ENCODE assay signal across 11 cellular contexts in genomic region chr5:136081192-136081591, GRCh38. TPM values are rescaled to one million over a fixed set of nuclear protein-coding genes. Genes with fewer than 3 reads are reported as not detected.
DNase-seq lines count a peak whose midpoint lies in the region; ATAC-seq and TF ChIP-seq lines count a peak whose summit lies in the region.
"Had no signal": no experiment of that assay in that cellular context is flagged by ENCODE, and none has a peak within 500 bp of the region (broad histone marks: within the 10 kb centered on the region; RNA-seq: fewer than 3 reads in every experiment).

No MANE protein-coding gene starts in this region.

- ATAC-seq in gastroesophageal sphincter, result no peak
- no peak for ATAC-seq in gastrocnemius medialis

- intact Hi-C loops in gastrocnemius medialis (cut with DNase I; ENCODE audit: low total_unique reads) (loop anchor here (5.0 kb wide), 2 partner anchors 91 to 194 kb away; no protein-coding TSS in a partner anchor), A673 (cut with micrococcal nuclease; ENCODE audit: unreplicated experiment) (loop anchor here (5.0 kb wide), 1 partner anchor 134 kb away; no protein-coding TSS in a partner anchor)

- peak overlapping the region; percentile 51 for H3K9ac ChIP-seq in SU-DHL-6 (ENCODE audit: low read length)

- H3K27me3 ChIP-seq in SU-DHL-6 (ENCODE audit: low read length), result no peaks in the 10 kb centered on the region
- no peaks in the 10 kb centered on the region for H3K27me3 ChIP-seq in gastroesophageal sphincter
- H3K27me3 ChIP-seq in gastrocnemius medialis, result no peaks in the 10 kb centered on the region
- H3K27me3 ChIP-seq in A673 (replicated peaks; ENCODE audit: insufficient read depth, low read depth, low read length, poor library complexity), result peaks cover 9% of the 10 kb centered on the region
- H3K27me3 ChIP-seq: testis had no signal

- peak overlapping the region; percentile 58 for H3K4me2 ChIP-seq in SU-DHL-6 (ENCODE audit: low read depth, low read length, poor library complexity, severe bottlenecking)

- H2AFZ ChIP-seq in SU-DHL-6 (ENCODE audit: low read depth, low read length, severe bottlenecking), result peak overlapping the region; percentile 44

- H3K4me1 ChIP-seq in gastroesophageal sphincter, result peaks cover 0 to 33% (median 0%) of the 10 kb centered on the region in 3 donors
- peaks cover 0 to 5% of the 10 kb centered on the region in 2 donors for H3K4me1 ChIP-seq in gastrocnemius medialis
- H3K4me1 ChIP-seq in A673 (ENCODE audit: insufficient read depth, low read length, poor library complexity, severe bottlenecking), result no peaks in the 10 kb centered on the region
- H3K4me1 ChIP-seq: testis had no signal

- no peaks in the 10 kb centered on the region for H4K20me1 ChIP-seq in SU-DHL-6 (ENCODE audit: low read depth, low read length)

- no peak for TF ChIP-seq CTCF in GM12865 (IDR thresholded peaks at IDR 0.05; ENCODE audit: insufficient read depth, low read depth, low read length, missing control alignments)
- no peak for TF ChIP-seq CTCF in SU-DHL-6 (IDR thresholded peaks at IDR 0.05; ENCODE audit: insufficient read depth, low read length, poor library complexity, severe bottlenecking)
- TF ChIP-seq CTCF in gastroesophageal sphincter (IDR thresholded peaks at IDR 0.05), result no peak
- TF ChIP-seq CTCF in gastrocnemius medialis (IDR thresholded peaks at IDR 0.05 in 4 of 5, conservative IDR thresholded peaks at IDR 0.05 in 1 of 5), result no peak
- no peak for TF ChIP-seq CTCF in A673 (conservative IDR thresholded peaks at IDR 0.05; ENCODE audit: low read depth, low read length)

- no peaks in the 10 kb centered on the region for H3K79me2 ChIP-seq in SU-DHL-6 (ENCODE audit: insufficient read depth, low read length)

- H3F3A ChIP-seq in SU-DHL-6 (ENCODE audit: insufficient read depth), result peaks cover 9% of the 10 kb centered on the region

- CTCF ChIA-PET in A673 (lab: Charles Lee), result no interaction called here

- DNase-seq in GM12865 (ENCODE audit: low read depth) (no peak), gastrocnemius medialis (no peak), A673 (ENCODE audit: low spot score) (no peak), middle frontal gyrus (ENCODE audit: extremely low spot score, low spot score) (no peak), NCI-H128 (lab: John Stamatoyannopoulos, UW; ENCODE audit: unreplicated experiment) (no peak)
- DNase-seq in activated CD4-positive, alpha-beta T cell treated with anti-CD3 and anti-CD28 coated beads for 1 hour, result no peak
- DNase-seq: NCI-H1105 had no signal

- H3K4me3 ChIP-seq in GM12865 (ENCODE audit: low read depth, low read length) (peak overlapping the region; percentile 56), SU-DHL-6 (ENCODE audit: insufficient read depth, low read length, poor library complexity, severe bottlenecking) (no peak overlapping the region), gastroesophageal sphincter (peak overlapping the region in 1 of 2 donors; percentile 44), gastrocnemius medialis (peak overlapping the region in 1 of 4 donors; percentile 9), A673 (ENCODE audit: low read depth, low read length, poor library complexity, severe bottlenecking) (no peak overlapping the region)

- 86 to 100% methylated on average over 2 of the region's 2 CpGs for WGBS in gastroesophageal sphincter (ENCODE audit: low coverage in 1 of 2), 2 donors

- no peaks in the 10 kb centered on the region for H3K9me3 ChIP-seq in SU-DHL-6 (ENCODE audit: insufficient read depth, low read length)
- H3K9me3 ChIP-seq in gastroesophageal sphincter, result no peaks in the 10 kb centered on the region
- no peaks in the 10 kb centered on the region for H3K9me3 ChIP-seq in gastrocnemius medialis
- H3K9me3 ChIP-seq in A673 (ENCODE audit: low read depth, low read length, poor library complexity, severe bottlenecking), result no peaks in the 10 kb centered on the region
- H3K9me3 ChIP-seq: testis had no signal

- TF ChIP-seq POLR2A in gastroesophageal sphincter (IDR thresholded peaks at IDR 0.05), result no peak
- TF ChIP-seq POLR2A in gastrocnemius medialis (IDR thresholded peaks at IDR 0.05), result no peak

- in situ Hi-C loops in gastrocnemius medialis (cut with MboI; ENCODE audit: low sequenced_read_pairs in 4 of 4), result loop anchor here in 3 of 4 donors (5.0 to 10.0 kb wide), 3 partner anchors 126 to 196 kb away; partner anchors contain the start of gene LECT2 (in 1 of the 3)

- H3K9me2 ChIP-seq in SU-DHL-6 (replicated peaks; ENCODE audit: insufficient read depth, low read length), result no peaks in the 10 kb centered on the region

- H3K27ac ChIP-seq in SU-DHL-6 (ENCODE audit: low read depth, low read length), result peak overlapping the region; percentile 65
- peak overlapping the region; percentile 77 to 84 (median 80) for H3K27ac ChIP-seq in gastroesophageal sphincter
- peak overlapping the region; percentile 12 to 62 (median 56) for H3K27ac ChIP-seq in gastrocnemius medialis
- no peak overlapping the region for H3K27ac ChIP-seq in A673 (ENCODE audit: low read depth, low read length, poor library complexity, severe bottlenecking)

- BruUV-seq in A673 (replicated peaks; lab: Mats Ljungman, UMichigan), result no TSS peak

- H3K36me3 ChIP-seq in SU-DHL-6 (ENCODE audit: low read length) (no peaks in the 10 kb centered on the region), gastroesophageal sphincter (no peaks in the 10 kb centered on the region), gastrocnemius medialis (no peaks in the 10 kb centered on the region), A673 (ENCODE audit: insufficient read depth, low read length, poor library complexity, severe bottlenecking) (no peaks in the 10 kb centered on the region)

- POLR2A ChIA-PET in A673 (lab: Charles Lee; ENCODE audit: low non-redundant PET), result no interaction called here

- TF ChIP-seq EP300 in gastroesophageal sphincter (IDR thresholded peaks at IDR 0.05), result no peak

RNA-seq across cellular contexts. Expression of gene SMAD5, which starts 51.5 kb away (rescaled TPM):
- total RNA-seq in gastroesophageal sphincter (10 to 100 TPM; 35.6 to 62.7 (median 51.7) TPM), gastrocnemius medialis (10 to 100 TPM; 25.6 to 50.1 (median 32.0) TPM), A673 (2021) (72.0 and 73.0 TPM in 2 replicates)

RNA-seq across cellular contexts. Expression of gene TGFBI, which starts 52.4 kb away (rescaled TPM):
- 100 to 1,000 TPM in 3 of 4 donors, 10 to 100 TPM in 1; 29.0 to 159 (median 112) TPM for total RNA-seq in gastroesophageal sphincter
- 10 to 100 TPM; 38.4 to 48.0 (median 40.0) TPM for total RNA-seq in gastrocnemius medialis
- 108 and 115 TPM in 2 replicates for total RNA-seq in A673 (2021)
- total RNA-seq: activated CD4-positive, alpha-beta T cell treated with anti-CD3 and anti-CD28 coated beads, Interleukin-2, amount 10 ng/mL, durations not matched to agents 24 days and 14 days had no signal
